23 cellular contexts compared by ENCODE assay signal in genomic region chr3:57935539-57935938, GRCh38.
"Had no signal": no experiment of that assay in that cellular context is flagged by ENCODE, and none has a peak within 500 bp of the region (broad histone marks: within the 10 kb centered on the region; RNA-seq: fewer than 3 reads in every experiment).

No MANE protein-coding gene starts in this region.

- H2AFZ ChIP-seq: neural progenitor cell had no signal

- H3K9ac ChIP-seq: neural progenitor cell had no signal

- DNase-seq: colonic mucosa; effector CD8-positive, alpha-beta T cell; gastrocnemius medialis; heart right ventricle; hypothalamus; islet precursor cell; mammary epithelial cell; mucosa of descending colon; naive thymus-derived CD8-positive, alpha-beta T cell; nucleus accumbens; ovary; right cardiac atrium; spleen; stimulated activated CD4-positive, alpha-beta T cell treated with anti-CD3 and anti-CD28 coated beads, Interleukin-2, amount 100 ng/mL, for 24 hours; stimulated activated CD4-positive, alpha-beta T cell treated with anti-CD3 and anti-CD28 coated beads, Interleukin-4, amount 100 ng/mL, for 4 hours; stimulated activated naive B cell treated with anti-CD40 and anti-IgM and Interleukin-4, amounts not matched to agents 10 μg/mL and 1 μg/mL and 100 μg/mL, for 72 hours; stimulated activated naive CD8-positive, alpha-beta T cell treated with anti-CD3 and anti-CD28 coated beads, Interleukin-15, amount 100 ng/mL, for 72 hours had no signal

- H3K4me1 Mint-ChIP-seq: naive thymus-derived CD8-positive, alpha-beta T cell; stimulated activated naive B cell treated with anti-CD40 and anti-IgM and Interleukin-4, amounts not matched to agents 10 μg/mL and 1 μg/mL and 100 μg/mL, for 72 hours; stimulated activated naive CD8-positive, alpha-beta T cell treated with anti-CD3 and anti-CD28 coated beads, Interleukin-15, amount 100 ng/mL, for 72 hours had no signal

- H3K27me3 ChIP-seq: colonic mucosa, gastrocnemius medialis, heart right ventricle, neural progenitor cell, ovary, spleen had no signal

- H3K9me3 Mint-ChIP-seq: neural progenitor cell; stimulated activated naive B cell treated with anti-CD40 and anti-IgM and Interleukin-4, amounts not matched to agents 10 μg/mL and 1 μg/mL and 100 μg/mL, for 72 hours; stimulated activated naive CD8-positive, alpha-beta T cell treated with anti-CD3 and anti-CD28 coated beads, Interleukin-15, amount 100 ng/mL, for 72 hours; type B pancreatic cell had no signal

- H3K4me3 ChIP-seq: colonic mucosa, gastrocnemius medialis, heart right ventricle, mucosa of descending colon, neural progenitor cell, ovary, spleen, thoracic aorta had no signal

- ATAC-seq: esophagus mucosa; gastrocnemius medialis; left lobe of liver; mucosa of descending colon; naive thymus-derived CD8-positive, alpha-beta T cell; stimulated activated naive B cell treated with anti-CD40 and anti-IgM and Interleukin-4, amounts not matched to agents 10 μg/mL and 1 μg/mL and 100 μg/mL, for 72 hours; stimulated activated naive CD8-positive, alpha-beta T cell treated with anti-CD3 and anti-CD28 coated beads, Interleukin-15, amount 100 ng/mL, for 72 hours had no signal

- H3K9me3 ChIP-seq: colonic mucosa, gastrocnemius medialis, heart right ventricle, mucosa of descending colon, ovary, thoracic aorta had no signal

- FAIRE-seq: urothelium cell line had no signal

- H3K27ac Mint-ChIP-seq: naive thymus-derived CD8-positive, alpha-beta T cell; neural progenitor cell; stimulated activated naive B cell treated with anti-CD40 and anti-IgM and Interleukin-4, amounts not matched to agents 10 μg/mL and 1 μg/mL and 100 μg/mL, for 72 hours; stimulated activated naive CD8-positive, alpha-beta T cell treated with anti-CD3 and anti-CD28 coated beads, Interleukin-15, amount 100 ng/mL, for 72 hours; type B pancreatic cell had no signal

- H3K4me1 ChIP-seq: colonic mucosa, spleen had no signal

- H3K36me3 ChIP-seq: colonic mucosa, gastrocnemius medialis, neural progenitor cell, ovary had no signal

- H3K27me3 Mint-ChIP-seq: naive thymus-derived CD8-positive, alpha-beta T cell; stimulated activated naive B cell treated with anti-CD40 and anti-IgM and Interleukin-4, amounts not matched to agents 10 μg/mL and 1 μg/mL and 100 μg/mL, for 72 hours; stimulated activated naive CD8-positive, alpha-beta T cell treated with anti-CD3 and anti-CD28 coated beads, Interleukin-15, amount 100 ng/mL, for 72 hours; type B pancreatic cell had no signal

- H3K4me2 ChIP-seq: neural progenitor cell had no signal

- H3K4me3 Mint-ChIP-seq: naive thymus-derived CD8-positive, alpha-beta T cell; neural progenitor cell; stimulated activated naive B cell treated with anti-CD40 and anti-IgM and Interleukin-4, amounts not matched to agents 10 μg/mL and 1 μg/mL and 100 μg/mL, for 72 hours; stimulated activated naive CD8-positive, alpha-beta T cell treated with anti-CD3 and anti-CD28 coated beads, Interleukin-15, amount 100 ng/mL, for 72 hours; type B pancreatic cell had no signal

- H3K27ac ChIP-seq: colonic mucosa, gastrocnemius medialis, neural progenitor cell, ovary, spleen, thoracic aorta had no signal
